17 cellular contexts compared by ENCODE assay signal in the genomic region with DNA sequence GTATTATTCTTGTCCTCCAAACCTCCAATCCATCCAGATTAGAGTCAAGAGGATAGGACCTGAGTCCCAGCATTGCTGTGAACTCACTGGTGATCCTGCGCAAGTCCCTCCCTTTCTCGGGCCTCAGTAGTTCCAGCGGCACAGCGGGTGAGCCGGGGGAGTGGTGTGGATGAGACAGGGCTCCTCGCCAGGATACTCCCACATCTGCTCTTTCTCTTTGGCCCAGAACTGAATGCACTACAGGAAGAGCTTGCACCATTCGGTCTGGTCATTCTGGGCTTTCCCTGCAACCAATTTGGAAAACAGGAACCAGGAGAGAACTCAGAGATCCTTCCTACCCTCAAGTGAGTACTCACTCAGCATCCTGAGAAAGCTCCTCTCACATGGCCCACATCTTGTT. TPM values are rescaled to one million over a fixed set of nuclear protein-coding genes. Genes with fewer than 3 reads are reported as not detected.
DNase-seq lines count a peak whose midpoint lies in the region; ATAC-seq and TF ChIP-seq lines count a peak whose summit lies in the region.
"Had no signal": no experiment of that assay in that cellular context is flagged by ENCODE, and none has a peak within 500 bp of the region (broad histone marks: within the 10 kb centered on the region; RNA-seq: fewer than 3 reads in every experiment).

No MANE protein-coding gene starts in this region.

- peaks cover 48% of the 10 kb centered on the region for H3K36me3 Mint-ChIP-seq in activated CD4-positive, alpha-beta memory T cell treated with anti-CD3 and anti-CD28 coated beads for 36 hours
- H3K36me3 Mint-ChIP-seq in activated CD4-positive, alpha-beta memory T cell treated with anti-CD3 and anti-CD28 coated beads, Interleukin-2, amount 10 ng/mL, durations not matched to agents 7 days and 5 days (ENCODE audit: low read depth) = peaks cover 63% of the 10 kb centered on the region

- H3K4me3 ChIP-seq in fibroblast of the aortic adventitia (ENCODE audit: low read depth, low read length) = no peak overlapping the region
- no peak overlapping the region for H3K4me3 ChIP-seq in muscle layer of duodenum (ENCODE audit: low read depth in 1 of 2, low read length in 2 of 2)
- H3K4me3 ChIP-seq in upper lobe of left lung = peak overlapping the region in 2 of 4 donors; percentile 69 to 88

- WGBS in upper lobe of left lung, 2 donors = 52 to 71% methylated on average over 5 to 7 of the region's 7 CpGs

- no peaks in the 10 kb centered on the region for H3K9me3 ChIP-seq in muscle layer of duodenum (ENCODE audit: control insufficient read depth in 1 of 2, low read length in 2 of 2)
- no peaks in the 10 kb centered on the region for H3K9me3 ChIP-seq in upper lobe of left lung

- H3K4me3 Mint-ChIP-seq in activated CD4-positive, alpha-beta memory T cell treated with anti-CD3 and anti-CD28 coated beads for 36 hours = no peak overlapping the region
- H3K4me3 Mint-ChIP-seq in activated CD4-positive, alpha-beta memory T cell treated with anti-CD3 and anti-CD28 coated beads, Interleukin-2, amount 10 ng/mL, durations not matched to agents 7 days and 5 days = no peak overlapping the region
- H3K4me3 Mint-ChIP-seq: activated naive CD8-positive, alpha-beta T cell; HFFc6; T-helper 1 cell treated with Interleukin-12 subunit alpha and Interleukin-12 subunit beta and Interleukin-4 antibody, amounts not matched to agents 30 μg/mL and 1 μg/mL, for 36 hours had no signal

- ATAC-seq in upper lobe of left lung (ENCODE audit: low FRiP score in 2 of 2) (peak in 1 of 2 donors; percentile 48), GM18502 (IDR thresholded peaks at IDR 0.05; ENCODE audit: poor library complexity, unreplicated experiment) (no peak)

- H3K4me1 ChIP-seq in muscle layer of duodenum (ENCODE audit: control insufficient read depth in 1 of 2, insufficient read depth in 2 of 2, low read length in 2 of 2) (peaks cover 31 to 35% of the 10 kb centered on the region in 2 donors), upper lobe of left lung (peaks cover 64 to 89% (median 69%) of the 10 kb centered on the region in 4 donors)

- TF ChIP-seq CTCF in fibroblast of the aortic adventitia (IDR thresholded peaks at IDR 0.05; ENCODE audit: insufficient read depth, low read length) = no peak
- TF ChIP-seq CTCF in upper lobe of left lung (IDR thresholded peaks at IDR 0.05) = no peak

- peaks cover 45 to 53% of the 10 kb centered on the region in 2 donors for H3K36me3 ChIP-seq in muscle layer of duodenum (ENCODE audit: control insufficient read depth in 1 of 2, insufficient read depth in 2 of 2, low read length in 2 of 2)
- H3K36me3 ChIP-seq in upper lobe of left lung = peaks cover 30 to 93% (median 52%) of the 10 kb centered on the region in 4 donors

- intact Hi-C loops in activated CD4-positive, alpha-beta memory T cell treated with anti-CD3 and anti-CD28 coated beads for 36 hours (cut with micrococcal nuclease) = no loop called here

- CTCF ChIA-PET in activated CD4-positive, alpha-beta memory T cell treated with anti-CD3 and anti-CD28 coated beads for 36 hours (lab: Charles Lee) = no interaction called here
- CTCF ChIA-PET in activated CD4-positive, alpha-beta memory T cell treated with anti-CD3 and anti-CD28 coated beads, Interleukin-2, amount 10 ng/mL, durations not matched to agents 7 days and 5 days (lab: Charles Lee) = no interaction called here

- H3K9me3 Mint-ChIP-seq in activated CD4-positive, alpha-beta memory T cell treated with anti-CD3 and anti-CD28 coated beads for 36 hours = no peaks in the 10 kb centered on the region
- H3K9me3 Mint-ChIP-seq in activated CD4-positive, alpha-beta memory T cell treated with anti-CD3 and anti-CD28 coated beads, Interleukin-2, amount 10 ng/mL, durations not matched to agents 7 days and 5 days = no peaks in the 10 kb centered on the region
- H3K9me3 Mint-ChIP-seq: HFFc6; T-helper 1 cell treated with Interleukin-12 subunit alpha and Interleukin-12 subunit beta and Interleukin-4 antibody, amounts not matched to agents 30 μg/mL and 1 μg/mL, for 36 hours had no signal

- H3K27ac ChIP-seq in muscle layer of duodenum (ENCODE audit: low read length) (peak overlapping the region; percentile 52), upper lobe of left lung (peak overlapping the region; percentile 88 to 98 (median 96))

- TF ChIP-seq EP300 in upper lobe of left lung (IDR thresholded peaks at IDR 0.05) = peak in 2 of 4 donors; percentile 60 to 72

- no peak for DNase-seq in activated CD4-positive, alpha-beta memory T cell treated with anti-CD3 and anti-CD28 coated beads for 36 hours
- no peak for DNase-seq in activated CD4-positive, alpha-beta memory T cell treated with anti-CD3 and anti-CD28 coated beads, Interleukin-2, amount 10 ng/mL, durations not matched to agents 7 days and 5 days
- DNase-seq in fibroblast of the aortic adventitia (ENCODE audit: low read depth) = peak; percentile 36
- DNase-seq in upper lobe of left lung = peak in 1 of 2 donors; percentile 39
- no peak for DNase-seq in HuH-7.5 (ENCODE audit: low spot score)
- no peak for DNase-seq in SHP77 (lab: John Stamatoyannopoulos, UW)
- DNase-seq: 8988T, C1 segment of cervical spinal cord, DMS53, head of caudate nucleus, HFFc6, NCI-H1048, NCI-H2171 treated with DMSO at 0.1 percent for 48 hours had no signal

- H3K27me3 ChIP-seq in muscle layer of duodenum (ENCODE audit: low read depth, low read length) = no peaks in the 10 kb centered on the region
- no peaks in the 10 kb centered on the region for H3K27me3 ChIP-seq in upper lobe of left lung

- no peak for TF ChIP-seq POLR2A in upper lobe of left lung (IDR thresholded peaks at IDR 0.05)

- POLR2A ChIA-PET in activated CD4-positive, alpha-beta memory T cell treated with anti-CD3 and anti-CD28 coated beads for 36 hours (lab: Charles Lee) = interaction anchor here (1.1 kb wide), 1 partner anchor 52 kb away, joined by 3 read pairs; no protein-coding TSS in a partner anchor
- POLR2A ChIA-PET in activated CD4-positive, alpha-beta memory T cell treated with anti-CD3 and anti-CD28 coated beads, Interleukin-2, amount 10 ng/mL, durations not matched to agents 7 days and 5 days (lab: Charles Lee) = interaction anchor here (1.3 kb wide), 1 partner anchor 99 kb away, joined by 3 read pairs; no protein-coding TSS in a partner anchor

- peaks cover 18% of the 10 kb centered on the region for H3K4me1 Mint-ChIP-seq in activated CD4-positive, alpha-beta memory T cell treated with anti-CD3 and anti-CD28 coated beads for 36 hours (ENCODE audit: low read depth)
- H3K4me1 Mint-ChIP-seq in activated CD4-positive, alpha-beta memory T cell treated with anti-CD3 and anti-CD28 coated beads, Interleukin-2, amount 10 ng/mL, durations not matched to agents 7 days and 5 days = no peaks in the 10 kb centered on the region

- H3K27me3 Mint-ChIP-seq in activated CD4-positive, alpha-beta memory T cell treated with anti-CD3 and anti-CD28 coated beads for 36 hours = no peaks in the 10 kb centered on the region
- no peaks in the 10 kb centered on the region for H3K27me3 Mint-ChIP-seq in activated CD4-positive, alpha-beta memory T cell treated with anti-CD3 and anti-CD28 coated beads, Interleukin-2, amount 10 ng/mL, durations not matched to agents 7 days and 5 days
- H3K27me3 Mint-ChIP-seq: activated naive CD8-positive, alpha-beta T cell had no signal

- peak overlapping the region; percentile 5 for H3K27ac Mint-ChIP-seq in activated CD4-positive, alpha-beta memory T cell treated with anti-CD3 and anti-CD28 coated beads for 36 hours
- no peak overlapping the region for H3K27ac Mint-ChIP-seq in activated CD4-positive, alpha-beta memory T cell treated with anti-CD3 and anti-CD28 coated beads, Interleukin-2, amount 10 ng/mL, durations not matched to agents 7 days and 5 days
- H3K27ac Mint-ChIP-seq: activated naive CD8-positive, alpha-beta T cell; HFFc6; T-helper 1 cell treated with Interleukin-12 subunit alpha and Interleukin-12 subunit beta and Interleukin-4 antibody, amounts not matched to agents 30 μg/mL and 1 μg/mL, for 36 hours had no signal

RNA-seq across cellular contexts. Expression of gene GPX3, which starts 6.3 kb away (rescaled TPM):
- total RNA-seq in activated CD4-positive, alpha-beta memory T cell treated with anti-CD3 and anti-CD28 coated beads for 36 hours = not detected
- total RNA-seq in activated CD4-positive, alpha-beta memory T cell treated with anti-CD3 and anti-CD28 coated beads, Interleukin-2, amount 10 ng/mL, durations not matched to agents 7 days and 5 days = not detected
- 11.3 and 53.1 TPM in 2 replicates for total RNA-seq in fibroblast of the aortic adventitia (ENCODE audit: low replicate concordance)
- 1,000 to 10,000 TPM in 4 of 6 donors, 100 to 1,000 TPM in 2; 876 to 1,536 (median 1,027) TPM for total RNA-seq in upper lobe of left lung

RNA-seq across cellular contexts. Expression of gene TNIP1, which starts 54.2 kb away (rescaled TPM):
- total RNA-seq in activated CD4-positive, alpha-beta memory T cell treated with anti-CD3 and anti-CD28 coated beads for 36 hours = 100 to 1,000 TPM; 388 to 401 TPM
- total RNA-seq in activated CD4-positive, alpha-beta memory T cell treated with anti-CD3 and anti-CD28 coated beads, Interleukin-2, amount 10 ng/mL, durations not matched to agents 7 days and 5 days = 100 to 1,000 TPM; 188 to 201 TPM
- total RNA-seq in fibroblast of the aortic adventitia (ENCODE audit: low replicate concordance) (33.7 and 42.9 TPM in 2 replicates), upper lobe of left lung (100 to 1,000 TPM; 109 to 166 (median 130) TPM)

Comparison
In these comparisons a context has a peak if more than half of its experiments do, and no peak if none do; other contexts are left out.
1. RNA of gene GPX3, which starts 6.3 kb away (total RNA-seq): 876 to 1,536 TPM in upper lobe of left lung; 11.3 to 53.1 TPM in fibroblast of the aortic adventitia, not detected in activated CD4-positive, alpha-beta memory T cell treated with anti-CD3 and anti-CD28 coated beads for 36 hours and not detected in activated CD4-positive, alpha-beta memory T cell treated with anti-CD3 and anti-CD28 coated beads, Interleukin-2, amount 10 ng/mL, durations not matched to agents 7 days and 5 days; every median in the first group is over 10 times any median in the second.